Comparison of ENCODE assay signal across 7 cellular contexts in the genomic region with DNA sequence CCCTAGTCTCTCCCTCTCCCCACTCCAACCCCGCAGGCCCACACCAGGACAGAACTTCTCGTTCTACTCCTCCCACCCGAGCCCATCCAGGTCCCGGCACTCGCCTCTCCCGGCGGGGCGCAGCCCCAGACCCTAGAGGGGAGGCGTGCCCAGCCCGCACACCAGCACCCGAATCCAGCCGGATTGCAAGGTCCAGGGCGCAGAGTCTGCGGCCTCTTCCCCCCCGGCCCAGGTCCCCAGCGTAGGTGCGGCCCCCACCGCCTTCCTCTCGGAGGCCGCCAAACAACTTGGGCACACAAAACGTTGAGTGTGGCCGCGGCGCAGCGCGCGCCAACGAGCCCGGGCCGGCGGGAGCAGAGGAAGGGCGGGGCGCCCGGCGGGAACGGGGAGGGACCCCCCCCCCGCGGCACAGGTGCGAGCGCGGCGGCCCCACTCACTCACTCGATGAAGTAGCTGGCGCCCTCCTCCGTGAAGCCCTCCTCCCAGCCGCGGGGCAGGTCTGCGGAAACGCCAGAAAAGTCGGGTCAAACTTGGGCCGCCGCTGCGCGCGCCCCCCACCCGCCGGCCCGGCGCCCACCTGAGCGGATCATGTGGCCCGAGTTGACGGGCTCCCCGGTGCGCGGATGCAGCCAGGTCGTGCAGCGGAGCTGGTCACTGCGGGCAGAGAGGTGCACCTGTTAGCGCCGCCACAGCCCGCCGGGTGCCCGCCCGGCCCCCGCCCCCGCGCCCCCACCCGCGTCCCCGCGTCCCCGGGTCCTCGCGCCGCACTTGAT. TPM values are rescaled to one million over a fixed set of nuclear protein-coding genes. Genes with fewer than 3 reads are reported as not detected.
A peak's percentile ranks its signal among the peaks of the same experiment; 100 is the strongest.
DNase-seq lines count a peak whose midpoint lies in the region; ATAC-seq and TF ChIP-seq lines count a peak whose summit lies in the region.

No MANE protein-coding gene starts in this region.

- CTCF ChIA-PET in Panc1 (lab: Charles Lee): interaction anchor here (0.6 to 1.0 kb wide), 2 partner anchors 228 to 1622 kb away, joined by 4 read pairs; no protein-coding TSS in a partner anchor

- intact Hi-C loops in Panc1 (cut with micrococcal nuclease; ENCODE audit: unreplicated experiment) (loop anchor here (10.0 kb wide), 1 partner anchor 51 kb away; no protein-coding TSS in a partner anchor), lower lobe of right lung (cut with DNase I) (no loop called here), testis (cut with DNase I; ENCODE audit: low total_unique reads) (no loop called here)

- H3K27me3 ChIP-seq in H7 (ENCODE audit: control insufficient read depth, insufficient read depth, low read length) (peaks cover 41% of the 10 kb centered on the region), Panc1 (ENCODE audit: control insufficient read depth, insufficient read depth, low read length) (no peaks in the 10 kb centered on the region), lower lobe of right lung (ENCODE audit: low read depth) (peaks cover 19% of the 10 kb centered on the region), testis (no peaks in the 10 kb centered on the region), BE2C (no peaks in the 10 kb centered on the region)

- H3K9me3 ChIP-seq in Panc1 (ENCODE audit: control insufficient read depth, insufficient read depth, low read depth, low read length): no peaks in the 10 kb centered on the region
- no peaks in the 10 kb centered on the region for H3K9me3 ChIP-seq in lower lobe of right lung
- H3K9me3 ChIP-seq in testis: no peaks in the 10 kb centered on the region
- no peaks in the 10 kb centered on the region for H3K9me3 ChIP-seq in BE2C

- H3K9me3 Mint-ChIP-seq in chondrocyte (ENCODE audit: low read depth): no peaks in the 10 kb centered on the region

- no peak for TF ChIP-seq POLR2A in testis (IDR thresholded peaks at IDR 0.05)

- H3K27me3 Mint-ChIP-seq in chondrocyte (ENCODE audit: low read depth): peaks cover 8% of the 10 kb centered on the region

- H3K4me1 ChIP-seq in Panc1 (ENCODE audit: control insufficient read depth, insufficient read depth, low read length): peaks cover 10% of the 10 kb centered on the region; the same call in 1 of the 2 replicates
- peaks cover 18% of the 10 kb centered on the region for H3K4me1 ChIP-seq in lower lobe of right lung
- no peaks in the 10 kb centered on the region for H3K4me1 ChIP-seq in testis
- H3K4me1 ChIP-seq in BE2C: no peaks in the 10 kb centered on the region

- 4 to 6% methylated on average over 12 to 50 of the region's 85 CpGs for WGBS in testis, 2 donors

- BruUV-seq in Panc1 (replicated peaks; lab: Mats Ljungman, UMichigan): no TSS peak

- no peaks in the 10 kb centered on the region for H3K36me3 Mint-ChIP-seq in chondrocyte (ENCODE audit: low read depth)

- H3K4me3 ChIP-seq in H7 (ENCODE audit: insufficient read depth, low read depth, low read length): peak overlapping the region; percentile 65
- H3K4me3 ChIP-seq in Panc1 (ENCODE audit: low read depth in 2 of 2, low read length in 2 of 2): peak overlapping the region; percentile 51 to 70
- H3K4me3 ChIP-seq in lower lobe of right lung: peak overlapping the region; percentile 73
- H3K4me3 ChIP-seq in testis: peak overlapping the region; percentile 53 to 66
- no peak overlapping the region; the same call in 1 of the 2 replicates for H3K4me3 ChIP-seq in BE2C (ENCODE audit: low read depth, low read length)

- peaks cover 4% of the 10 kb centered on the region for H3K4me1 Mint-ChIP-seq in chondrocyte (ENCODE audit: low read depth)

- H3K36me3 ChIP-seq in H7 (replicated peaks; ENCODE audit: control insufficient read depth, insufficient read depth, low read length) (no peaks in the 10 kb centered on the region), Panc1 (ENCODE audit: control insufficient read depth, insufficient read depth, low read length) (no peaks in the 10 kb centered on the region), lower lobe of right lung (no peaks in the 10 kb centered on the region), testis (ENCODE audit: low read depth, missing control alignments) (no peaks in the 10 kb centered on the region), BE2C (no peaks in the 10 kb centered on the region)

- H3K4me3 Mint-ChIP-seq in chondrocyte (ENCODE audit: unreplicated experiment): peak overlapping the region; percentile 25

- H3K27ac ChIP-seq in Panc1 (ENCODE audit: low read length): peak overlapping the region; percentile 70; the same call in 1 of the 2 replicates
- H3K27ac ChIP-seq in lower lobe of right lung: peak overlapping the region; percentile 69
- no peak overlapping the region for H3K27ac ChIP-seq in testis

- TF ChIP-seq CTCF in Panc1 (IDR thresholded peaks at IDR 0.05) (no peak), chondrocyte (IDR thresholded peaks at IDR 0.05) (peak; percentile 13), lower lobe of right lung (IDR thresholded peaks at IDR 0.05) (no peak), testis (IDR thresholded peaks at IDR 0.05) (no peak), BE2C (IDR thresholded peaks at IDR 0.05; ENCODE audit: low read depth, low read length) (no peak)

- POLR2A ChIA-PET in Panc1 (lab: Charles Lee): no interaction called here

- H3K27ac Mint-ChIP-seq in chondrocyte (ENCODE audit: unreplicated experiment): no peak overlapping the region

- ATAC-seq in Panc1 (peak; percentile 47), lower lobe of right lung (peak; percentile 76 to 77), HG03045 (IDR thresholded peaks at IDR 0.05; ENCODE audit: unreplicated experiment) (no peak)

- in situ Hi-C loops in Panc1 (cut with HindIII; ENCODE audit: low pct_unique_long_range_greater_than_20kb, low sequenced_read_pairs): no loop called here

- peak; percentile 87 for DNase-seq in H7
- DNase-seq in Panc1 (ENCODE audit: low read depth, low spot score): no peak
- DNase-seq in chondrocyte (ENCODE audit: low spot score): no peak
- peak; percentile 60 for DNase-seq in lower lobe of right lung
- DNase-seq in testis: peak; percentile 28
- no peak for DNase-seq in BE2C

RNA-seq across cellular contexts. Expression of gene PLEKHA7, which starts 0.5 kb away (rescaled TPM):
- 4.2 and 7.6 TPM in 2 replicates for total RNA-seq in H7 (2014; rRNA removed; shearing (Covaris generic))
- total RNA-seq in Panc1 (2021; ENCODE audit: unreplicated experiment): 11.6 TPM
- polyA plus RNA-seq in Panc1 (2012; ENCODE audit: insufficient read length): 16.7 TPM
- total RNA-seq in chondrocyte: 0.92 to 6.1 TPM (median 1.8 TPM) in 3 replicates
- 44.0 TPM for total RNA-seq in lower lobe of right lung
- total RNA-seq in testis: 10 to 100 TPM; 63.9 to 64.9 TPM
- polyA plus RNA-seq in testis (ENCODE audit: insufficient read depth, low read depth, low replicate concordance): 33.0 TPM
- polyA plus RNA-seq in BE2C (2012; ENCODE audit: insufficient read depth, insufficient read length, low read depth): 9.8 TPM

Comparison
In these comparisons a context has a peak if more than half of its experiments do, and no peak if none do; other contexts are left out.
1. DNase-seq: peak in H7 (single experiment), lower lobe of right lung (single experiment) and testis (single experiment); none in Panc1 (single experiment), chondrocyte (single experiment) and BE2C (single experiment).
2. H3K27ac ChIP-seq: peak in Panc1 (single experiment) and lower lobe of right lung (single experiment); none in testis (0 of 2).